ENCODE assay signal across 9 cellular contexts in the genomic region with DNA sequence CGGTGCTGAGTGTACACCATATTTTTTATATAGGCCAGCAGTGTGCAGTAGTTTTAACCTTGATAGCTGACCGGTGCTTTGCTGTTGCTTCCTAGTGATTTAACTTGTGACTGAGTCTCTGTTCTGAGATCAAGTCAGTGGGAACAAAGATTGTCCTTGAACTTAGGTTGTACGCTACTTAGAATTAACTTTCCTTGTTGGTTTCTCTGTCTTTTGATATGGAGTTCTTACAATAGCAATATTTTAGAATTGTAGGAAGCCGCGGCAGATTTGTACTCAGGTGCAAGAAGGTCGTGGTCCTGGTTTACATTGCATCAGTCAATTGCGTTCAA. TPM values are rescaled to one million over a fixed set of nuclear protein-coding genes. Genes with fewer than 3 reads are reported as not detected.
A peak's percentile ranks its signal among the peaks of the same experiment; 100 is the strongest.
DNase-seq lines count a peak whose midpoint lies in the region; ATAC-seq and TF ChIP-seq lines count a peak whose summit lies in the region.
"Had no signal": no experiment of that assay in that cellular context is flagged by ENCODE, and none has a peak within 500 bp of the region (broad histone marks: within the 10 kb centered on the region; RNA-seq: fewer than 3 reads in every experiment).

No MANE protein-coding gene starts in this region.

- H3K9me3 ChIP-seq in left ventricle myocardium inferior (replicated peaks) = no peaks in the 10 kb centered on the region
- no peaks in the 10 kb centered on the region for H3K9me3 ChIP-seq in mesenchymal stem cell (ENCODE audit: control insufficient read depth, low read length)
- H3K9me3 ChIP-seq in uterus = no peaks in the 10 kb centered on the region

- H3K9me3 Mint-ChIP-seq in brain = peaks cover 0 to 9% (median 0%) of the 10 kb centered on the region in 5 experiments

- intact Hi-C loops in left ventricle myocardium inferior (cut with micrococcal nuclease) = no loop called here
- intact Hi-C loops in left cardiac atrium (cut with DNase I) = no loop called here
- intact Hi-C loops in uterus (cut with DNase I; ENCODE audit: low total_unique reads) = no loop called here

- WGBS in mesenchymal stem cell = 41% methylated on average over 7 of the region's 7 CpGs

- no peak overlapping the region for H2AFZ ChIP-seq in mesenchymal stem cell (ENCODE audit: low read depth, low read length)

- H3K9ac ChIP-seq in mesenchymal stem cell (ENCODE audit: low read length) = peak overlapping the region; percentile 98

- no peak overlapping the region for H4K8ac ChIP-seq in mesenchymal stem cell (ENCODE audit: low read length)

- H3K27me3 ChIP-seq in left ventricle myocardium inferior (ENCODE audit: low read depth) (no peaks in the 10 kb centered on the region), mesenchymal stem cell (ENCODE audit: control insufficient read depth in 1 of 2, insufficient read depth in 1 of 2, low read length in 2 of 2) (no peaks in the 10 kb centered on the region), uterus (no peaks in the 10 kb centered on the region)

- peak overlapping the region in 1 of 2 experiments; percentile 8 for H3K18ac ChIP-seq in mesenchymal stem cell (ENCODE audit: low read depth in 1 of 2, low read length in 2 of 2)

- TF ChIP-seq POLR2A in uterus (IDR thresholded peaks at IDR 0.05) = no peak

- H3K4me3 ChIP-seq in left ventricle myocardium inferior (peak overlapping the region; percentile 95), mesenchymal stem cell (ENCODE audit: insufficient read depth in 1 of 2, low read depth in 1 of 2, low read length in 2 of 2) (peak overlapping the region; percentile 84 to 95), uterus (peak overlapping the region; percentile 58 to 99)

- peaks cover 45% of the 10 kb centered on the region for H3K4me1 Mint-ChIP-seq in brain

- no peak overlapping the region for H3K14ac ChIP-seq in mesenchymal stem cell (ENCODE audit: low read length in 2 of 2)

- ATAC-seq in left cardiac atrium = no peak

- H4K91ac ChIP-seq in mesenchymal stem cell (ENCODE audit: low read length) = no peak overlapping the region

- H3K27me3 Mint-ChIP-seq in brain = peaks cover 12% of the 10 kb centered on the region

- peak overlapping the region in 1 of 2 experiments; percentile 15 for H3K4ac ChIP-seq in mesenchymal stem cell (ENCODE audit: low read depth in 1 of 2, low read length in 2 of 2)

- peaks cover 3% of the 10 kb centered on the region for H3K79me1 ChIP-seq in mesenchymal stem cell (replicated peaks; ENCODE audit: low read length, poor library complexity, severe bottlenecking)

- H3K4me2 ChIP-seq in mesenchymal stem cell (ENCODE audit: low read length, poor library complexity, severe bottlenecking) = peak overlapping the region; percentile 55

- H3K4me3 Mint-ChIP-seq in brain = peak overlapping the region; percentile 97 to 100 (median 98)

- DNase-seq in left ventricle myocardium inferior = no peak
- no peak for DNase-seq in left cardiac atrium
- no peak for DNase-seq in mesenchymal stem cell
- no peak for DNase-seq in uterus
- DNase-seq in SIG-M5 treated with dmso at 0.1 percent for 504 hours (lab: John Stamatoyannopoulos, UW; ENCODE audit: unreplicated experiment) = no peak
- DNase-seq in NCI-H1436 treated with DMSO at 0.1 percent for 48 hours (lab: John Stamatoyannopoulos, UW) = no peak
- DNase-seq in UCSD-AML1 (lab: John Stamatoyannopoulos, UW; ENCODE audit: unreplicated experiment) = no peak
- DNase-seq: NCI-H2107 had no signal

- H3K4me1 ChIP-seq in left ventricle myocardium inferior (peaks cover 33% of the 10 kb centered on the region), mesenchymal stem cell (ENCODE audit: control insufficient read depth, insufficient read depth, low read depth, low read length) (peaks cover 5% of the 10 kb centered on the region), uterus (peaks cover 5 to 6% of the 10 kb centered on the region in 2 donors)

- H3K27ac Mint-ChIP-seq in brain = peak overlapping the region; percentile 57 to 98 (median 95)

- peaks cover 24% of the 10 kb centered on the region for H3K36me3 Mint-ChIP-seq in brain

- no peak overlapping the region for H3K23ac ChIP-seq in mesenchymal stem cell (ENCODE audit: low read length in 2 of 2)

- no peak overlapping the region for H2AK5ac ChIP-seq in mesenchymal stem cell (ENCODE audit: low read length, severe bottlenecking)

- no peak overlapping the region for H2BK12ac ChIP-seq in mesenchymal stem cell (ENCODE audit: low read length in 2 of 2)

- no peak overlapping the region for H2BK5ac ChIP-seq in mesenchymal stem cell (ENCODE audit: low read depth, low read length, poor library complexity, severe bottlenecking)

- peak overlapping the region; percentile 90 for H3K27ac ChIP-seq in left ventricle myocardium inferior (replicated peaks)
- no peak overlapping the region for H3K27ac ChIP-seq in mesenchymal stem cell (ENCODE audit: low read length, poor library complexity, severe bottlenecking)
- H3K27ac ChIP-seq in uterus = peak overlapping the region in 1 of 2 donors; percentile 79

- no peak overlapping the region for H2BK15ac ChIP-seq in mesenchymal stem cell (ENCODE audit: low read depth, poor library complexity, severe bottlenecking)

- no peak for TF ChIP-seq CTCF in left ventricle myocardium inferior (IDR thresholded peaks at IDR 0.05; ENCODE audit: borderline replicate concordance)
- no peak for TF ChIP-seq CTCF in brain (conservative IDR thresholded peaks at IDR 0.05)
- no peak for TF ChIP-seq CTCF in uterus (IDR thresholded peaks at IDR 0.05)

- H3K36me3 ChIP-seq in left ventricle myocardium inferior (peaks cover 27% of the 10 kb centered on the region), mesenchymal stem cell (ENCODE audit: control insufficient read depth in 1 of 2, insufficient read depth in 2 of 2, low read depth in 1 of 2, low read length in 2 of 2) (peaks cover 1 to 31% of the 10 kb centered on the region in 2 experiments), uterus (no peaks in the 10 kb centered on the region)

- no peak overlapping the region for H2BK120ac ChIP-seq in mesenchymal stem cell (ENCODE audit: low read depth, low read length)

RNA-seq across cellular contexts. Expression of a gene that starts 1.3 kb away (rescaled TPM):
- total RNA-seq in left ventricle myocardium inferior (21.9 TPM), left cardiac atrium (10 to 100 TPM; 18.6 to 59.3 TPM), uterus (10 to 100 TPM; 24.1 to 52.6 (median 38.1) TPM)
- 20.9 TPM for polyA plus RNA-seq in brain (ENCODE audit: insufficient read depth, low read depth, low replicate concordance)
- 56.6 TPM for polyA plus RNA-seq in mesenchymal stem cell (2013, experiment 1 of 2)
- 56.2 TPM for polyA plus RNA-seq in mesenchymal stem cell (2013, experiment 2 of 2)

RNA-seq across cellular contexts. Expression of a gene that starts 31.4 kb away (rescaled TPM):
- total RNA-seq in left ventricle myocardium inferior = 51.2 TPM
- 10 to 100 TPM; 33.7 to 36.1 TPM for total RNA-seq in left cardiac atrium
- polyA plus RNA-seq in brain (ENCODE audit: insufficient read depth, low read depth, low replicate concordance) = 42.3 TPM
- 29.5 TPM for polyA plus RNA-seq in mesenchymal stem cell (2013, experiment 1 of 2)
- 31.7 TPM for polyA plus RNA-seq in mesenchymal stem cell (2013, experiment 2 of 2)
- 10 to 100 TPM in 3 of 4 donors, 1 to 10 TPM in 1; 7.4 to 49.2 (median 30.4) TPM for total RNA-seq in uterus

RNA-seq across cellular contexts. Expression of a gene that starts 56.1 kb away (rescaled TPM):
- total RNA-seq in left ventricle myocardium inferior (20.2 TPM), left cardiac atrium (10 to 100 TPM; 22.2 to 25.5 TPM), uterus (10 to 100 TPM; 44.6 to 76.3 (median 49.1) TPM)
- polyA plus RNA-seq in brain (ENCODE audit: insufficient read depth, low read depth, low replicate concordance) = 18.5 TPM
- polyA plus RNA-seq in mesenchymal stem cell (2013, experiment 1 of 2) = 32.5 TPM
- 32.6 TPM for polyA plus RNA-seq in mesenchymal stem cell (2013, experiment 2 of 2)
